Comparison of ENCODE assay signal across 21 cellular contexts in genomic region chr5:159734366-159734765, GRCh38.
DNase-seq lines count a peak whose midpoint lies in the region; ATAC-seq and TF ChIP-seq lines count a peak whose summit lies in the region.
"Had no signal": no experiment of that assay in that cellular context is flagged by ENCODE, and none has a peak within 500 bp of the region (broad histone marks: within the 10 kb centered on the region; RNA-seq: fewer than 3 reads in every experiment).

No MANE protein-coding gene starts in this region.

- H3K27ac ChIP-seq in BLaER1: no peak overlapping the region
- no peak overlapping the region for H3K27ac ChIP-seq in GM23338 (ENCODE audit: low read depth)
- H3K27ac ChIP-seq: PC-9 had no signal

- H3K36me3 ChIP-seq in BLaER1: no peaks in the 10 kb centered on the region
- no peaks in the 10 kb centered on the region for H3K36me3 ChIP-seq in GM23338 (ENCODE audit: insufficient read depth)

- no peaks in the 10 kb centered on the region for H3K27me3 ChIP-seq in BLaER1
- no peaks in the 10 kb centered on the region for H3K27me3 ChIP-seq in GM23338 (ENCODE audit: insufficient read depth)

- no peaks in the 10 kb centered on the region for H3K9me3 ChIP-seq in BLaER1

- ATAC-seq in GM23338 (no peak), GM21528 (IDR thresholded peaks at IDR 0.05; ENCODE audit: low FRiP score, unreplicated experiment) (no peak), HG02571 (IDR thresholded peaks at IDR 0.05; ENCODE audit: unreplicated experiment) (no peak)
- ATAC-seq: T-helper 17 cell had no signal

- peaks cover 47% of the 10 kb centered on the region for H3K4me1 ChIP-seq in BLaER1
- no peaks in the 10 kb centered on the region for H3K4me1 ChIP-seq in GM23338 (ENCODE audit: insufficient read depth)

- DNase-seq in GM23338 (ENCODE audit: low spot score) (no peak), germinal center (ENCODE audit: low spot score) (peak; percentile 25), NCI-H187 treated with DMSO at 0.1 percent for 48 hours (lab: John Stamatoyannopoulos, UW) (no peak), NCI-H1436 treated with DMSO at 0.1 percent for 48 hours (lab: John Stamatoyannopoulos, UW) (no peak)
- DNase-seq in Jurkat, Clone E6-1 (ENCODE audit: low read depth, low spot score): peak; percentile 49
- DNase-seq: 8988T, GOT3, HCEC 1CT, IMR-90, NCI-H1417 treated with DMSO at 0.1 percent for 48 hours, NCI-H1930, NCI-H2227 treated with DMSO at 0.1 percent for 48 hours, NCI-H510A, PC-9, RPMI8226, SHP77, T-helper 17 cell had no signal

- H2AFZ ChIP-seq in GM23338: 0 out of 2 replicates have a peak overlapping the region, but pooled peaks have one; percentile 43
- H2AFZ ChIP-seq: PC-9 had no signal

- no peak overlapping the region for H3K4me3 Mint-ChIP-seq in GM23338
- H3K4me3 Mint-ChIP-seq: CD14-positive monocyte, T-helper 17 cell had no signal

- H3K36me3 Mint-ChIP-seq in GM23338 (ENCODE audit: low read depth): no peaks in the 10 kb centered on the region
- H3K36me3 Mint-ChIP-seq: CD14-positive monocyte had no signal

- H3K9me2 ChIP-seq in GM23338 (ENCODE audit: insufficient read depth): no peaks in the 10 kb centered on the region

- H3K4me2 ChIP-seq in BLaER1: peak overlapping the region; percentile 47
- no peak overlapping the region for H3K4me2 ChIP-seq in GM23338

- no peaks in the 10 kb centered on the region for H3F3A ChIP-seq in GM23338 (replicated peaks; ENCODE audit: low read depth)

- TF ChIP-seq CTCF in GM23338 (conservative IDR thresholded peaks at IDR 0.05; ENCODE audit: low read depth in 2 of 2): no peak

- H3K27ac Mint-ChIP-seq in GM23338: no peak overlapping the region
- H3K27ac Mint-ChIP-seq: T-helper 17 cell had no signal

- H3K4me3 ChIP-seq in BLaER1: no peak overlapping the region
- no peak overlapping the region for H3K4me3 ChIP-seq in GM23338
- H3K4me3 ChIP-seq in Jurkat, Clone E6-1 (ENCODE audit: low read length): no peak overlapping the region
- H3K4me3 ChIP-seq: PC-9 had no signal

- H3K9ac ChIP-seq in BLaER1: no peak overlapping the region

- no peaks in the 10 kb centered on the region for H4K20me1 ChIP-seq in BLaER1
- no peaks in the 10 kb centered on the region for H4K20me1 ChIP-seq in GM23338 (replicated peaks; ENCODE audit: insufficient read depth)

- no peaks in the 10 kb centered on the region for H3K27me3 Mint-ChIP-seq in GM23338 (ENCODE audit: insufficient read depth, low read depth, poor library complexity)

- peaks cover 5% of the 10 kb centered on the region; the same call in 2 of the 3 replicates for H3K4me1 Mint-ChIP-seq in GM23338
- H3K4me1 Mint-ChIP-seq: CD14-positive monocyte had no signal

- no peaks in the 10 kb centered on the region for H3K79me2 ChIP-seq in GM23338 (replicated peaks; ENCODE audit: insufficient read depth)

- no peaks in the 10 kb centered on the region for H3K9me3 Mint-ChIP-seq in GM23338

TF ChIP-seq in GM23338, 12 proteins besides CTCF, POLR2A, EP300 and RAD21:
- TF ChIP-seq ZNF114 (CRISPR knock-in tag; IDR thresholded peaks at IDR 0.05): no peak
- TF ChIP-seq, protein P1, sequence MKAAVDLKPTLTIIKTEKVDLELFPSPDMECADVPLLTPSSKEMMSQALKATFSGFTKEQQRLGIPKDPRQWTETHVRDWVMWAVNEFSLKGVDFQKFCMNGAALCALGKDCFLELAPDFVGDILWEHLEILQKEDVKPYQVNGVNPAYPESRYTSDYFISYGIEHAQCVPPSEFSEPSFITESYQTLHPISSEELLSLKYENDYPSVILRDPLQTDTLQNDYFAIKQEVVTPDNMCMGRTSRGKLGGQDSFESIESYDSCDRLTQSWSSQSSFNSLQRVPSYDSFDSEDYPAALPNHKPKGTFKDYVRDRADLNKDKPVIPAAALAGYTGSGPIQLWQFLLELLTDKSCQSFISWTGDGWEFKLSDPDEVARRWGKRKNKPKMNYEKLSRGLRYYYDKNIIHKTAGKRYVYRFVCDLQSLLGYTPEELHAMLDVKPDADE (IDR thresholded peaks at IDR 0.05): no peak
- no peak for TF ChIP-seq REST (IDR thresholded peaks at IDR 0.05; ENCODE audit: unreplicated experiment)
- no peak for TF ChIP-seq STAT1 (IDR thresholded peaks at IDR 0.05; ENCODE audit: unreplicated experiment)
- no peak for TF ChIP-seq CREB1 (CRISPR knock-in tag; IDR thresholded peaks at IDR 0.05; ENCODE audit: low read depth)
- no peak for TF ChIP-seq EZH2 (IDR thresholded peaks at IDR 0.05; ENCODE audit: low read depth, unreplicated experiment)
- no peak for TF ChIP-seq ZNF331 (CRISPR knock-in tag; IDR thresholded peaks at IDR 0.05; ENCODE audit: low read depth)

Comparison
In these comparisons a context has a peak if more than half of its experiments do, and no peak if none do; other contexts are left out.
1. DNase-seq: peak in Jurkat, Clone E6-1 (single experiment) and germinal center (single experiment); none in GM23338 (single experiment), NCI-H187 treated with DMSO at 0.1 percent for 48 hours (single experiment) and NCI-H1436 treated with DMSO at 0.1 percent for 48 hours (single experiment).